8 cellular contexts compared by ENCODE assay signal in the genomic region with DNA sequence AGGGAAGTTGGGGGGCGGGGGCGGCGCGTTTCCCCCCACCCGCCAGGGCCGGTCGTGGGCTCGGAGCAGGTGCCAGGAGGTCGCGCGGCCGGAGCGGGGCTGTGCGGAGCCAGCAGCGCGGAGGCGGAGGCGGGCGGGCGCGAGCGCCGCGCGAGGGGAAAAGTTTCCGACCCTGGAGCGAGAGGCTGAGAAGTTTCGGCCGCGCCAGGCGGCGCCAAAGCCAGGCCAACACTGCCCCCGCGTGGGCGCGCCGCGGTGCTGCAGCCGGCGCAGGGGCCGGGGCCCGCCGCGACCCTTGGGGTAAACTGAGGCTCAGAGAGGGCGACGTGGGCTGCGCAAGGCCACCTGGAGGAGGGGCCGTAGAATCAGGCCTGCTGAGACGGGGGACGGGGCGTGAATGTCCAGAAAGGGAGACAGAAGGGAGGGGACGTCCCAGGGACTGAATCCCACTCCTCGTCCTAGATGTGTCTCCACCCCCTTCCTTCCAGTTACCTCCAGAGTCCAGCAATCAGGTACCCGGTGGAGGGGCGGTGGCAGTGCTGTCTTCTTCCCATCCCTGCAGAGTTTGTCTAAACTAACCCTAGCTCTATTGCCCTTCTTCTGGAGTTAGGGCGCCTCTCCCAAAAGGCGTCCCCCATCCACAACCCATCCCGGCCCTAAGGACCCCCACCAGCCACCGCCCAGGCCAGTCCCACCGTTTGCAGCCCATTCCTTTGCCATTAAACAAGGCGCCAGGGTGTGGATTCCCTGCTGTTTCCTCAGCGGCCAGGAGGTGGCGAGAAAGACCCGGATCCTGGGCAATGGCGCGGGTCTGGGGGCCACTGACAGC. TPM values are rescaled to one million over a fixed set of nuclear protein-coding genes. Genes with fewer than 3 reads are reported as not detected.
DNase-seq lines count a peak whose midpoint lies in the region; ATAC-seq and TF ChIP-seq lines count a peak whose summit lies in the region.

No MANE protein-coding gene starts in this region.

- H3K36me3 ChIP-seq in left ventricle myocardium inferior (no peaks in the 10 kb centered on the region), psoas muscle (ENCODE audit: insufficient read depth in 1 of 2, low read depth in 1 of 2) (no peaks in the 10 kb centered on the region), aorta (ENCODE audit: control insufficient read depth in 1 of 2, insufficient read depth in 2 of 2, low read length in 1 of 2) (no peaks in the 10 kb centered on the region)

- ATAC-seq in psoas muscle (peak; percentile 71 to 86 (median 81)), aorta (ENCODE audit: low FRiP score) (peak; percentile 73)

- WGBS in psoas muscle, 3 donors, result 0 to 1% (median 0%) methylated on average over 51 to 66 of the region's 66 CpGs
- WGBS in aorta, 2 donors, result 0% methylated on average over 64 to 66 of the region's 66 CpGs

- H3K9me3 ChIP-seq in left ventricle myocardium inferior (replicated peaks) (no peaks in the 10 kb centered on the region), psoas muscle (no peaks in the 10 kb centered on the region), aorta (ENCODE audit: control insufficient read depth, low read length) (no peaks in the 10 kb centered on the region)

- peak; percentile 98 for TF ChIP-seq CTCF in GM13977 (IDR thresholded peaks at IDR 0.05; ENCODE audit: extremely low read depth, insufficient read depth, missing control alignments)
- peak; percentile 85 for TF ChIP-seq CTCF in left ventricle myocardium inferior (IDR thresholded peaks at IDR 0.05; ENCODE audit: borderline replicate concordance)
- peak; percentile 96 for TF ChIP-seq CTCF in psoas muscle (IDR thresholded peaks at IDR 0.05)

- in situ Hi-C loops in GM13977 (cut with MboI; ENCODE audit: low pct_unique_long_range_greater_than_20kb, low sequenced_read_pairs, unreplicated experiment), result loop anchor here (10.0 kb wide), 1 partner anchor 476 kb away; no protein-coding TSS in a partner anchor

- H3K4me1 ChIP-seq in left ventricle myocardium inferior (peaks cover 52% of the 10 kb centered on the region), psoas muscle (peaks cover 18% of the 10 kb centered on the region), aorta (ENCODE audit: control insufficient read depth in 1 of 2, insufficient read depth in 2 of 2, low read length in 2 of 2) (no peaks in the 10 kb centered on the region)

- H3K27ac ChIP-seq in left ventricle myocardium inferior (replicated peaks) (peak overlapping the region; percentile 95), psoas muscle (peak overlapping the region; percentile 74), aorta (ENCODE audit: low read depth in 1 of 2, low read length in 2 of 2) (peak overlapping the region in 1 of 2 donors; percentile 72)

- no peaks in the 10 kb centered on the region for H3K27me3 ChIP-seq in left ventricle myocardium inferior (ENCODE audit: low read depth)
- H3K27me3 ChIP-seq in psoas muscle (ENCODE audit: insufficient read depth in 3 of 3, low read length in 2 of 3), result no peaks in the 10 kb centered on the region
- no peaks in the 10 kb centered on the region for H3K27me3 ChIP-seq in aorta (ENCODE audit: control insufficient read depth in 1 of 2, insufficient read depth in 2 of 2, low read length in 1 of 2)

- intact Hi-C loops in left ventricle myocardium inferior (cut with micrococcal nuclease) (loop anchor here (5.0 kb wide), 1 partner anchor 473 kb away; no protein-coding TSS in a partner anchor), psoas muscle (cut with DNase I) (loop anchor here (2.0 to 5.0 kb wide), 2 partner anchors 438 to 472 kb away; no protein-coding TSS in a partner anchor), aorta (cut with DNase I) (loop anchor here (1.0 to 5.0 kb wide), 5 partner anchors 278 to 480 kb away; no protein-coding TSS in a partner anchor)

- peak; percentile 31 for DNase-seq in A172 (ENCODE audit: low spot score)
- DNase-seq in GM13977 (ENCODE audit: low spot score), result peak; percentile 89
- peak; percentile 44 for DNase-seq in LHCN-M2 (ENCODE audit: low read depth)
- peak; percentile 44 to 71 (median 62) for DNase-seq in T-helper 2 cell
- DNase-seq in amniotic stem cell (lab: John Stamatoyannopoulos, UW), result peak; percentile 58
- peak; percentile 81 for DNase-seq in left ventricle myocardium inferior
- DNase-seq in psoas muscle, result peak; percentile 78 to 87
- DNase-seq in aorta, result peak; percentile 87 to 94

- H3K4me3 ChIP-seq in left ventricle myocardium inferior (peak overlapping the region; percentile 78), psoas muscle (peak overlapping the region; percentile 73), aorta (ENCODE audit: low read length in 2 of 2) (peak overlapping the region; percentile 14 to 46)

RNA-seq across cellular contexts. Expression of a gene that starts 10.2 kb away (rescaled TPM):
- total RNA-seq in A172 (2014; rRNA removed; shearing (Covaris generic)), result not detected in 2 replicates
- total RNA-seq in LHCN-M2 (2014; rRNA removed) (not detected in 2 replicates), left ventricle myocardium inferior (not detected), psoas muscle (not detected), aorta (under 1 TPM; 0.30 to 0.62 TPM)
- 0.11 TPM for polyA plus RNA-seq in LHCN-M2 (2012)
- polyA plus RNA-seq in psoas muscle (not detected), aorta (1 to 10 TPM in 1 of 2 donors, not detected in 1; 4.8 TPM)

RNA-seq across cellular contexts. Expression of a gene that starts 15.3 kb away (rescaled TPM):
- 26.9 and 43.8 TPM in 2 replicates for total RNA-seq in A172 (2014; rRNA removed; shearing (Covaris generic))
- total RNA-seq in LHCN-M2 (2014; rRNA removed) (23.9 and 24.3 TPM in 2 replicates), left ventricle myocardium inferior (63.4 TPM), psoas muscle (10 to 100 TPM; 67.5 to 98.2 (median 72.0) TPM), aorta (10 to 100 TPM; 22.7 to 25.6 TPM)
- 64.9 TPM for polyA plus RNA-seq in LHCN-M2 (2012)
- polyA plus RNA-seq in psoas muscle (100 to 1,000 TPM in 2 of 3 donors, 10 to 100 TPM in 1; 92.9 to 178 (median 112) TPM), aorta (10 to 100 TPM; 34.3 to 41.1 TPM)

RNA-seq across cellular contexts. Expression of a gene that starts 31.3 kb away (rescaled TPM):
- 13.9 and 14.4 TPM in 2 replicates for total RNA-seq in A172 (2014; rRNA removed; shearing (Covaris generic))
- total RNA-seq in LHCN-M2 (2014; rRNA removed), result 23.1 and 25.3 TPM in 2 replicates
- polyA plus RNA-seq in LHCN-M2 (2012), result 17.2 TPM
- total RNA-seq in left ventricle myocardium inferior, result 9.0 TPM
- 10 to 100 TPM in 1 of 4 donors, 1 to 10 TPM in 3; 6.3 to 11.9 (median 8.6) TPM for total RNA-seq in psoas muscle
- polyA plus RNA-seq in psoas muscle, result 10 to 100 TPM in 2 of 3 donors, 1 to 10 TPM in 1; 8.0 to 20.2 (median 14.9) TPM
- total RNA-seq in aorta, result 10 to 100 TPM; 15.8 to 20.8 TPM
- polyA plus RNA-seq in aorta, result 10 to 100 TPM in 1 of 2 donors, 1 to 10 TPM in 1; 6.0 to 20.3 TPM

RNA-seq across cellular contexts. Expression of a gene that starts 54.8 kb away (rescaled TPM):
- not detected in 2 replicates for total RNA-seq in A172 (2014; rRNA removed; shearing (Covaris generic))
- total RNA-seq in LHCN-M2 (2014; rRNA removed) (not detected in 2 replicates), left ventricle myocardium inferior (0.85 TPM), psoas muscle (1 to 10 TPM in 1 of 4 donors, under 1 TPM in 3; 0.27 to 1.1 (median 0.50) TPM), aorta (10 to 100 TPM; 51.9 to 68.8 TPM)
- 0.34 TPM for polyA plus RNA-seq in LHCN-M2 (2012)
- polyA plus RNA-seq in psoas muscle (under 1 TPM; 0.03 to 0.52 (median 0.34) TPM), aorta (10 to 100 TPM; 27.7 to 52.6 TPM)

Comparison
In these comparisons a context has a peak if more than half of its experiments do, and no peak if none do; other contexts are left out.
1. DNase-seq: peak in every context shown above with its lines; median percentile 90 in aorta; 89 in GM13977; 82 in psoas muscle; 81 in left ventricle myocardium inferior; 62 in T-helper 2 cell; 58 in amniotic stem cell; 44 in LHCN-M2; 31 in A172.